28 cellular contexts compared by ENCODE assay signal in genomic region chr11:122154227-122154626, GRCh38. TPM values are rescaled to one million over a fixed set of nuclear protein-coding genes. Genes with fewer than 3 reads are reported as not detected.
DNase-seq lines count a peak whose midpoint lies in the region; ATAC-seq and TF ChIP-seq lines count a peak whose summit lies in the region.
"Had no signal": no experiment of that assay in that cellular context is flagged by ENCODE, and none has a peak within 500 bp of the region (broad histone marks: within the 10 kb centered on the region; RNA-seq: fewer than 3 reads in every experiment).

No MANE protein-coding gene starts in this region.

- 85 to 91% methylated on average over 6 of the region's 6 CpGs for WGBS in esophagus squamous epithelium, 2 donors

- H3K4me1 ChIP-seq in GM23338 (ENCODE audit: insufficient read depth) (peaks cover 18% of the 10 kb centered on the region), Panc1 (ENCODE audit: control insufficient read depth, insufficient read depth, low read length) (peaks cover 59% of the 10 kb centered on the region), esophagus squamous epithelium (peaks cover 2 to 38% (median 6%) of the 10 kb centered on the region in 3 donors)

- peak; percentile 54; the same call in 2 of the 3 replicates for ATAC-seq in GM23338
- no peak for ATAC-seq in Panc1
- no peak for ATAC-seq in HG03457 (IDR thresholded peaks at IDR 0.05; ENCODE audit: unreplicated experiment)
- ATAC-seq in activated naive CD8-positive, alpha-beta T cell treated with anti-CD3 and anti-CD28 coated beads, Interleukin-2, amount 50 U/mL, for 24 hours = no peak
- ATAC-seq: GM12878; stimulated activated naive CD8-positive, alpha-beta T cell treated with anti-CD3 and anti-CD28 coated beads, Interleukin-15, Interleukin-2, amounts not matched to agents 100 U/mL and 50 U/mL, for 24 hours; WTC11 had no signal

- POLR2A ChIA-PET in Panc1 (lab: Charles Lee) = interaction anchor here (0.5 kb wide), 1 partner anchor 26 kb away, joined by 18 read pairs; no protein-coding TSS in a partner anchor

- peak overlapping the region; percentile 16; the same call in 1 of the 2 replicates for H2AFZ ChIP-seq in GM23338
- H2AFZ ChIP-seq: PC-9 had no signal

- H3K4me3 Mint-ChIP-seq in GM23338 = no peak overlapping the region
- no peak overlapping the region for H3K4me3 Mint-ChIP-seq in activated naive CD8-positive, alpha-beta T cell treated with anti-CD3 and anti-CD28 coated beads, Interleukin-2, amount 50 U/mL, for 24 hours
- H3K4me3 Mint-ChIP-seq: CD14-positive monocyte, memory B cell, naive B cell, WTC11 had no signal

- H3K27me3 Mint-ChIP-seq in GM23338 (ENCODE audit: insufficient read depth, low read depth, poor library complexity) = peaks cover 3% of the 10 kb centered on the region
- H3K27me3 Mint-ChIP-seq in activated naive CD8-positive, alpha-beta T cell treated with anti-CD3 and anti-CD28 coated beads, Interleukin-2, amount 50 U/mL, for 24 hours = peaks cover 5% of the 10 kb centered on the region

- H3K4me1 Mint-ChIP-seq in GM23338 = peaks cover 25% of the 10 kb centered on the region
- H3K4me1 Mint-ChIP-seq in activated naive CD8-positive, alpha-beta T cell treated with anti-CD3 and anti-CD28 coated beads, Interleukin-2, amount 50 U/mL, for 24 hours = peaks cover 10% of the 10 kb centered on the region

- in situ Hi-C loops in Panc1 (cut with HindIII; ENCODE audit: low pct_unique_long_range_greater_than_20kb, low sequenced_read_pairs) = no loop called here

- H3K27ac ChIP-seq in GM23338 (ENCODE audit: low read depth) = no peak overlapping the region
- peak overlapping the region; percentile 98 for H3K27ac ChIP-seq in Panc1 (ENCODE audit: low read length)
- peak overlapping the region in 3 of 4 donors; percentile 4 to 30 (median 28) for H3K27ac ChIP-seq in esophagus squamous epithelium
- H3K27ac ChIP-seq: PC-9 had no signal

- no peaks in the 10 kb centered on the region for H3F3A ChIP-seq in GM23338 (replicated peaks; ENCODE audit: low read depth)

- H3K36me3 Mint-ChIP-seq in GM23338 (ENCODE audit: low read depth) = no peaks in the 10 kb centered on the region
- H3K36me3 Mint-ChIP-seq in activated naive CD8-positive, alpha-beta T cell treated with anti-CD3 and anti-CD28 coated beads, Interleukin-2, amount 50 U/mL, for 24 hours (ENCODE audit: low read depth) = no peaks in the 10 kb centered on the region
- H3K36me3 Mint-ChIP-seq: CD14-positive monocyte, memory B cell, naive B cell, WTC11 had no signal

- H3K4me2 ChIP-seq in GM23338 = no peak overlapping the region
- H3K4me2 ChIP-seq: PC-9 had no signal

- CTCF ChIA-PET in Panc1 (lab: Charles Lee) = interaction anchor here (0.6 to 1.3 kb wide), 2 partner anchors 46 to 70 kb away, joined by 3 to 5 read pairs; no protein-coding TSS in a partner anchor

- no peaks in the 10 kb centered on the region for H3K9me2 ChIP-seq in GM23338 (ENCODE audit: insufficient read depth)

- no peaks in the 10 kb centered on the region for H3K79me2 ChIP-seq in GM23338 (replicated peaks; ENCODE audit: insufficient read depth)

- H3K9me3 ChIP-seq in Panc1 (ENCODE audit: control insufficient read depth, insufficient read depth, low read depth, low read length) = no peaks in the 10 kb centered on the region
- no peaks in the 10 kb centered on the region for H3K9me3 ChIP-seq in esophagus squamous epithelium
- H3K9me3 ChIP-seq: tibial artery had no signal

- H3K27ac Mint-ChIP-seq in GM23338 = no peak overlapping the region
- H3K27ac Mint-ChIP-seq in activated naive CD8-positive, alpha-beta T cell treated with anti-CD3 and anti-CD28 coated beads, Interleukin-2, amount 50 U/mL, for 24 hours = no peak overlapping the region
- H3K27ac Mint-ChIP-seq: CD14-positive monocyte, memory B cell, naive B cell, WTC11 had no signal

- H3K27me3 ChIP-seq in GM23338 (ENCODE audit: insufficient read depth) (no peaks in the 10 kb centered on the region), Panc1 (ENCODE audit: control insufficient read depth, insufficient read depth, low read length) (no peaks in the 10 kb centered on the region), esophagus squamous epithelium (peaks cover 0 to 10% (median 0%) of the 10 kb centered on the region in 4 donors)
- H3K27me3 ChIP-seq: tibial artery had no signal

- no peaks in the 10 kb centered on the region for H4K20me1 ChIP-seq in GM23338 (replicated peaks; ENCODE audit: insufficient read depth)

- no peak for TF ChIP-seq CTCF in GM23338 (conservative IDR thresholded peaks at IDR 0.05; ENCODE audit: low read depth in 2 of 2)
- TF ChIP-seq CTCF in Panc1 (IDR thresholded peaks at IDR 0.05) = no peak
- TF ChIP-seq CTCF in esophagus squamous epithelium (IDR thresholded peaks at IDR 0.05) = no peak

- no peak for TF ChIP-seq POLR2A in esophagus squamous epithelium (IDR thresholded peaks at IDR 0.05)

- DNase-seq in GM23338 (ENCODE audit: low spot score) (peak; percentile 27), Panc1 (ENCODE audit: low read depth, low spot score) (no peak), esophagus squamous epithelium (lab: John Stamatoyannopoulos, UW) (no peak), pons (ENCODE audit: low spot score) (peak; percentile 55), amniotic stem cell (lab: John Stamatoyannopoulos, UW) (no peak)
- no peak for DNase-seq in activated effector memory CD4-positive, alpha-beta T cell treated with anti-CD3 and anti-CD28 coated beads, Interleukin-2, amount 50 U/mL, for 16 hours
- DNase-seq in activated naive CD8-positive, alpha-beta T cell treated with anti-CD3 and anti-CD28 coated beads, Interleukin-2, amount 50 U/mL, for 24 hours = no peak
- DNase-seq: activated CD4-positive, alpha-beta T cell treated with anti-CD3 and anti-CD28 coated beads, Interleukin-2, amount 50 U/mL, for 4 hours; activated CD8-positive, alpha-beta memory T cell treated with anti-CD3 and anti-CD28 coated beads, Interleukin-2, amount 50 U/mL, for 4 hours; activated effector memory CD4-positive, alpha-beta T cell treated with Interleukin-2 at 50 U/mL for 16 hours; cortex of kidney; kidney; naive B cell; NCI-H1105 treated with DMSO at 0.1 percent for 48 hours; NCI-H2029; NCI-H345; occipital lobe; PC-9; SIG-M5; stimulated activated CD4-positive, alpha-beta T cell treated with anti-CD3 and anti-CD28 coated beads, Interleukin-4, amount 100 ng/mL, for 4 hours; stimulated activated naive CD8-positive, alpha-beta T cell treated with anti-CD3 and anti-CD28 coated beads, Interleukin-15, Interleukin-2, amounts not matched to agents 100 U/mL and 50 U/mL, for 24 hours; SW 1271; tibial artery had no signal

- no peaks in the 10 kb centered on the region for H3K36me3 ChIP-seq in GM23338 (ENCODE audit: insufficient read depth)
- H3K36me3 ChIP-seq in Panc1 (ENCODE audit: control insufficient read depth, insufficient read depth, low read length) = no peaks in the 10 kb centered on the region
- no peaks in the 10 kb centered on the region for H3K36me3 ChIP-seq in esophagus squamous epithelium
- H3K36me3 ChIP-seq: tibial artery had no signal

- intact Hi-C loops in Panc1 (cut with micrococcal nuclease; ENCODE audit: unreplicated experiment) (no loop called here), esophagus squamous epithelium (cut with DNase I) (no loop called here)

- BruUV-seq in Panc1 (replicated peaks; lab: Mats Ljungman, UMichigan) = no TSS peak

- H3K4me3 ChIP-seq in GM23338 = no peak overlapping the region
- peak overlapping the region; percentile 44 to 73 for H3K4me3 ChIP-seq in Panc1 (ENCODE audit: low read depth in 2 of 2, low read length in 2 of 2)
- no peak overlapping the region for H3K4me3 ChIP-seq in esophagus squamous epithelium
- H3K4me3 ChIP-seq: GM12878, PC-9, tibial artery had no signal

- H3K9me3 Mint-ChIP-seq in GM23338 = no peaks in the 10 kb centered on the region
- no peaks in the 10 kb centered on the region for H3K9me3 Mint-ChIP-seq in activated naive CD8-positive, alpha-beta T cell treated with anti-CD3 and anti-CD28 coated beads, Interleukin-2, amount 50 U/mL, for 24 hours
- H3K9me3 Mint-ChIP-seq: memory B cell, naive B cell, WTC11 had no signal

TF ChIP-seq in GM23338, 12 proteins besides CTCF, POLR2A, EP300 and RAD21 (continues in another document):
- TF ChIP-seq NANOG (IDR thresholded peaks at IDR 0.05; ENCODE audit: borderline replicate concordance) = no peak
- no peak for TF ChIP-seq ETS1 (IDR thresholded peaks at IDR 0.05)
- TF ChIP-seq EZH2phosphoT487 (IDR thresholded peaks at IDR 0.05; ENCODE audit: unreplicated experiment) = no peak
- TF ChIP-seq CREB1 (CRISPR knock-in tag; IDR thresholded peaks at IDR 0.05; ENCODE audit: low read depth) = no peak
- no peak for TF ChIP-seq ZNF114 (CRISPR knock-in tag; IDR thresholded peaks at IDR 0.05)
- TF ChIP-seq ZNF331 (CRISPR knock-in tag; IDR thresholded peaks at IDR 0.05; ENCODE audit: low read depth) = no peak
- no peak for TF ChIP-seq EZH2 (IDR thresholded peaks at IDR 0.05; ENCODE audit: low read depth, unreplicated experiment)

RNA-seq across cellular contexts. Expression of gene BLID, which starts 38.2 kb away (rescaled TPM):
- total RNA-seq in GM23338 (2014; rRNA removed; shearing (Covaris generic)) = not detected in 2 replicates
- not detected in 2 replicates for polyA plus RNA-seq in GM23338 (2016; fragmentation: Nextera tagmentation; extraction: Ambion mirVana)
- 0.41 TPM for total RNA-seq in Panc1 (2021; ENCODE audit: unreplicated experiment)
- polyA plus RNA-seq in Panc1 (2012; ENCODE audit: insufficient read length) = not detected
- total RNA-seq in esophagus squamous epithelium = not detected
- total RNA-seq: GM12878, kidney, WTC11 had no signal
- polyA plus RNA-seq: CD14-positive monocyte, GM12878 had no signal

Comparison
In these comparisons a context has a peak if more than half of its experiments do, and no peak if none do; other contexts are left out.
1. DNase-seq: peak in GM23338 (single experiment) and pons (single experiment); none in Panc1 (single experiment), esophagus squamous epithelium (single experiment), amniotic stem cell (single experiment), activated effector memory CD4-positive, alpha-beta T cell treated with anti-CD3 and anti-CD28 coated beads, Interleukin-2, amount 50 U/mL, for 16 hours (single experiment) and activated naive CD8-positive, alpha-beta T cell treated with anti-CD3 and anti-CD28 coated beads, Interleukin-2, amount 50 U/mL, for 24 hours (single experiment).
2. H3K4me3 ChIP-seq: peak in Panc1 (2 of 2); none in GM23338 (single experiment) and esophagus squamous epithelium (0 of 4).